ENCODE assay signal across 29 cellular contexts in the genomic region with DNA sequence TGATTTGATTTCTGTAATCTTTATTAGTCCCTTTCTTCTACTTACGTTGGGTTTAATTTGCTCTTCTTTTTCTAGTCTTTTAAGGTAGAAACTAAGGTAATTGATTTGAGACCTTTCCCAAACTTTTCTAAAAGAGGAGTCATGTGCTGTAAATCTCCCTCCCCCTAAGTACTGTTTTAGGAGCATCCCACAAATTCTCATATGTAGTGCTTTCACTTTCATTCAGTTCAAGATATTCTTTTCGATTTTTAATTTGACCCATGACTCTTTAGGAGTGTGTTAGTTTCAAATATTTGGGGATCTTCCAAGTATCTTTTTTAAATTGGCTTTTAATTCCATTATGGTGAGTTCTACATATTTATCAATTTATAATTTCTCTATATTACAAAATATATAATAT.
"Had no signal": no experiment of that assay in that cellular context is flagged by ENCODE, and none has a peak within 500 bp of the region (broad histone marks: within the 10 kb centered on the region; RNA-seq: fewer than 3 reads in every experiment).

No MANE protein-coding gene starts in this region.

- ATAC-seq: effector memory CD8-positive, alpha-beta T cell; esophagus mucosa; foreskin keratinocyte; gastrocnemius medialis; gastroesophageal sphincter; heart left ventricle; heart right ventricle had no signal

- DNase-seq: colonic mucosa; cortex of kidney; dermis blood vessel endothelial cell; dorsolateral prefrontal cortex; effector CD4-positive, alpha-beta T cell; effector CD8-positive, alpha-beta T cell; effector memory CD4-positive, alpha-beta T cell; effector memory CD8-positive, alpha-beta T cell; endodermal cell; erythroblast; esophagus squamous epithelium; foreskin fibroblast; foreskin keratinocyte; foreskin melanocyte; gastrocnemius medialis; glutamatergic neuron; head of caudate nucleus; heart left ventricle; heart right ventricle had no signal

- H3K4me3 ChIP-seq: colonic mucosa, coronary artery, dorsolateral prefrontal cortex, esophagus muscularis mucosa, esophagus squamous epithelium, gastrocnemius medialis, gastroesophageal sphincter, heart left ventricle, heart right ventricle had no signal

- H3K36me3 ChIP-seq: colonic mucosa, esophagus muscularis mucosa, esophagus squamous epithelium, gastrocnemius medialis, gastroesophageal sphincter, heart left ventricle, heart right ventricle had no signal

- H3K27ac ChIP-seq: colonic mucosa, coronary artery, dorsolateral prefrontal cortex, epithelial cell of prostate, esophagus muscularis mucosa, esophagus squamous epithelium, foreskin keratinocyte, gastrocnemius medialis, gastroesophageal sphincter, heart left ventricle, heart right ventricle had no signal

- H3K27me3 Mint-ChIP-seq: dendritic cell treated with granulocyte-macrophage colony-stimulating factor and Interleukin-4, amounts not matched to agents 40 ng/mL and 50 ng/mL, for 4 days; effector memory CD8-positive, alpha-beta T cell had no signal

- H3K27ac Mint-ChIP-seq: dendritic cell treated with granulocyte-macrophage colony-stimulating factor and Interleukin-4, amounts not matched to agents 40 ng/mL and 50 ng/mL, for 4 days; effector memory CD8-positive, alpha-beta T cell; endodermal cell had no signal

- H3K9me3 ChIP-seq: colonic mucosa, esophagus squamous epithelium, gastrocnemius medialis had no signal

- FAIRE-seq: colon, endometrium, endothelial cell of umbilical vein, frontal cortex had no signal

- H3K4me3 Mint-ChIP-seq: dendritic cell treated with granulocyte-macrophage colony-stimulating factor and Interleukin-4, amounts not matched to agents 40 ng/mL and 50 ng/mL, for 4 days; effector memory CD8-positive, alpha-beta T cell; endodermal cell had no signal

- H3K4me1 Mint-ChIP-seq: endodermal cell had no signal

- H3K27me3 ChIP-seq: colonic mucosa, dorsolateral prefrontal cortex, esophagus muscularis mucosa, esophagus squamous epithelium, foreskin keratinocyte, gastrocnemius medialis, gastroesophageal sphincter, heart left ventricle, heart right ventricle had no signal

- H3K9me3 Mint-ChIP-seq: dendritic cell treated with granulocyte-macrophage colony-stimulating factor and Interleukin-4, amounts not matched to agents 40 ng/mL and 50 ng/mL, for 4 days; effector memory CD8-positive, alpha-beta T cell had no signal

- H3K4me1 ChIP-seq: colonic mucosa, esophagus muscularis mucosa, esophagus squamous epithelium, foreskin keratinocyte, gastrocnemius medialis, gastroesophageal sphincter, heart left ventricle, heart right ventricle had no signal
